22 cellular contexts compared by ENCODE assay signal in genomic region chr20:39181490-39181889, GRCh38.
DNase-seq lines count a peak whose midpoint lies in the region; ATAC-seq, FAIRE-seq and TF ChIP-seq lines count a peak whose summit lies in the region.
"Had no signal": no experiment of that assay in that cellular context is flagged by ENCODE, and none has a peak within 500 bp of the region (broad histone marks: within the 10 kb centered on the region; RNA-seq: fewer than 3 reads in every experiment).

No MANE protein-coding gene starts in this region.

- TF ChIP-seq EP300 in HepG2 (IDR thresholded peaks at IDR 0.05; ENCODE audit: low read depth in 2 of 2, low read length in 2 of 2) (no peak), HepG2 (CRISPR knock-in tag; IDR thresholded peaks at IDR 0.05; ENCODE audit: borderline replicate concordance) (no peak)

- H3K9me3 ChIP-seq in DND-41 (ENCODE audit: insufficient read depth, low read length, severe bottlenecking) (peaks cover 13% of the 10 kb centered on the region), HepG2 (ENCODE audit: low read length) (peaks cover 22% of the 10 kb centered on the region), esophagus squamous epithelium (peaks cover 0 to 11% (median 0%) of the 10 kb centered on the region in 3 donors)

- H3K4me3 ChIP-seq in DND-41 (ENCODE audit: low read depth in 1 of 2, low read length in 2 of 2) (no peak overlapping the region), HepG2 (replicated peaks in 1 of 3; ENCODE audit: insufficient read depth in 1 of 3, low read depth in 2 of 3, low read length in 3 of 3) (no peak overlapping the region), esophagus squamous epithelium (no peak overlapping the region)
- H3K4me3 ChIP-seq: BLaER1 treated with 17β-estradiol and CSF1 and Interleukin-3, amounts not matched to agents 10 nM and 100 nM; GM12878 had no signal

- H3K27ac ChIP-seq in DND-41 (ENCODE audit: low read length), result no peak overlapping the region
- H3K27ac ChIP-seq in HepG2 (ENCODE audit: extremely low read length, insufficient read depth, low read length), result no peak overlapping the region
- H3K27ac ChIP-seq in esophagus squamous epithelium, result no peak overlapping the region
- H3K27ac ChIP-seq: BLaER1 treated with 17β-estradiol and CSF1 and Interleukin-3, amounts not matched to agents 10 nM and 100 nM; C4-2B had no signal

- TF ChIP-seq CTCF in DND-41 (IDR thresholded peaks at IDR 0.05; ENCODE audit: borderline replicate concordance, extremely low read depth, low read length, poor library complexity, severe bottlenecking), result no peak
- TF ChIP-seq CTCF in HepG2 (CRISPR knock-in tag; IDR thresholded peaks at IDR 0.05), result no peak
- no peak for TF ChIP-seq CTCF in esophagus squamous epithelium (IDR thresholded peaks at IDR 0.05)

- no TSS peak for BruUV-seq in HepG2 (replicated peaks; lab: Mats Ljungman, UMichigan)

- no peak for TF ChIP-seq POLR2A in HepG2 (IDR thresholded peaks at IDR 0.05; ENCODE audit: insufficient read depth in 1 of 2, low read depth in 2 of 2, low read length in 2 of 2)
- TF ChIP-seq POLR2A in esophagus squamous epithelium (IDR thresholded peaks at IDR 0.05), result no peak

- 0 out of 2 replicates have a peak overlapping the region, but pooled peaks have one; percentile 3 for H2AFZ ChIP-seq in DND-41 (ENCODE audit: low read depth, low read length)
- no peak overlapping the region for H2AFZ ChIP-seq in HepG2 (ENCODE audit: low read length)

- no peak for TF ChIP-seq RAD21 in HepG2 (CRISPR knock-in tag; IDR thresholded peaks at IDR 0.05)

- no peak overlapping the region for H3K9ac ChIP-seq in DND-41 (ENCODE audit: low read depth, low read length)
- no peak overlapping the region for H3K9ac ChIP-seq in HepG2 (ENCODE audit: insufficient read depth, low read depth, low read length)
- H3K9ac ChIP-seq: BLaER1 treated with 17β-estradiol and CSF1 and Interleukin-3, amounts not matched to agents 10 nM and 100 nM had no signal

- no peak for ATAC-seq in DND-41 (ENCODE audit: insufficient read depth, low read depth)
- peak; percentile 64 for ATAC-seq in HepG2
- no peak for ATAC-seq in left cardiac atrium
- ATAC-seq: CD8-positive, alpha-beta T cell; GM12878 had no signal

- H3K4me2 ChIP-seq in DND-41 (ENCODE audit: insufficient read depth, low read length) (no peak overlapping the region), HepG2 (ENCODE audit: low read depth, low read length) (no peak overlapping the region)
- H3K4me2 ChIP-seq: BLaER1 treated with 17β-estradiol and CSF1 and Interleukin-3, amounts not matched to agents 10 nM and 100 nM had no signal

- H4K20me1 ChIP-seq in DND-41 (ENCODE audit: insufficient read depth, low read length) (no peaks in the 10 kb centered on the region), HepG2 (ENCODE audit: insufficient read depth, low read length) (no peaks in the 10 kb centered on the region)
- H4K20me1 ChIP-seq: BLaER1 treated with 17β-estradiol and CSF1 and Interleukin-3, amounts not matched to agents 10 nM and 100 nM had no signal

- intact Hi-C loops in HepG2 (cut with micrococcal nuclease; ENCODE audit: unreplicated experiment), result no loop called here
- intact Hi-C loops in esophagus squamous epithelium (cut with DNase I), result no loop called here
- intact Hi-C loops in left cardiac atrium (cut with DNase I), result no loop called here

- POLR2A ChIA-PET in HepG2 (lab: Yijun Ruan, JAX), result no interaction called here

- DNase-seq in DND-41 (no peak), HepG2 (ENCODE audit: low spot score) (no peak), HPDE6-E6E7 (ENCODE audit: extremely low spot score) (no peak), esophagus squamous epithelium (lab: John Stamatoyannopoulos, UW) (no peak), left cardiac atrium (no peak)
- DNase-seq: 8988T; AML-193; Caco-2; Calu3; CD4-positive, alpha-beta T cell; CD8-positive, alpha-beta T cell; DMS79 treated with DMSO at 0.1 percent for 48 hours; EL; GDM1 had no signal

- WGBS in HepG2 (ENCODE audit: low lambda C conversion rate), result 4% methylated on average over 2 of the region's 2 CpGs
- 38 to 54% methylated on average over 2 of the region's 2 CpGs for WGBS in esophagus squamous epithelium, 2 donors

- CTCF ChIA-PET in HepG2 (lab: Yijun Ruan, JAX; ENCODE audit: low intra/inter-chr PET ratio, low total read pairs), result no interaction called here

- H3K79me2 ChIP-seq in DND-41 (ENCODE audit: insufficient read depth, low read length) (no peaks in the 10 kb centered on the region), HepG2 (ENCODE audit: insufficient read depth, low read length) (no peaks in the 10 kb centered on the region)

- no peaks in the 10 kb centered on the region for H3K36me3 ChIP-seq in DND-41 (ENCODE audit: insufficient read depth, low read length)
- no peaks in the 10 kb centered on the region for H3K36me3 ChIP-seq in HepG2 (replicated peaks in 1 of 2; ENCODE audit: control insufficient read depth in 1 of 2, insufficient read depth in 2 of 2, low read length in 2 of 2)
- no peaks in the 10 kb centered on the region for H3K36me3 ChIP-seq in esophagus squamous epithelium
- H3K36me3 ChIP-seq: BLaER1 treated with 17β-estradiol and CSF1 and Interleukin-3, amounts not matched to agents 10 nM and 100 nM had no signal

- peak; percentile 77 for FAIRE-seq in islet of Langerhans (lab: Jason Lieb, UNC)
- FAIRE-seq in HepG2 (lab: Jason Lieb, UNC), result no peak
- FAIRE-seq: A204.1, D721Med, GM12878, GM12892, GM18507 had no signal

- H3K27me3 ChIP-seq in DND-41 (ENCODE audit: insufficient read depth, low read length, poor library complexity), result no peaks in the 10 kb centered on the region
- H3K27me3 ChIP-seq in HepG2 (ENCODE audit: control insufficient read depth in 1 of 2, insufficient read depth in 2 of 2, low read length in 2 of 2), result no peaks in the 10 kb centered on the region
- peaks cover 0 to 6% (median 0%) of the 10 kb centered on the region in 4 donors for H3K27me3 ChIP-seq in esophagus squamous epithelium
- H3K27me3 ChIP-seq: BLaER1 treated with 17β-estradiol and CSF1 and Interleukin-3, amounts not matched to agents 10 nM and 100 nM had no signal

- H3K4me1 ChIP-seq in DND-41 (ENCODE audit: insufficient read depth, low read length), result peaks cover under 1% of the 10 kb centered on the region
- peaks cover 8% of the 10 kb centered on the region for H3K4me1 ChIP-seq in HepG2 (ENCODE audit: insufficient read depth, low read length)
- no peaks in the 10 kb centered on the region for H3K4me1 ChIP-seq in esophagus squamous epithelium
- H3K4me1 ChIP-seq: Caco-2 had no signal

- in situ Hi-C loops in HepG2 (cut with HindIII; ENCODE audit: extremely low pct_ligation_motif_present, low pct_unique_long_range_greater_than_20kb), result no loop called here

TF ChIP-seq in HepG2, 621 proteins besides CTCF, POLR2A, EP300 and RAD21 (continues in another document):
- TF ChIP-seq HNF1A (IDR thresholded peaks at IDR 0.05; ENCODE audit: low read depth), result peak; percentile 65
- no peak for TF ChIP-seq HNF1A (CRISPR knock-in tag; IDR thresholded peaks at IDR 0.05; ENCODE audit: borderline replicate concordance)
- TF ChIP-seq ZNF737 (CRISPR knock-in tag; IDR thresholded peaks at IDR 0.05; ENCODE audit: borderline replicate concordance), result no peak
- no peak for TF ChIP-seq ZNF343 (CRISPR knock-in tag; IDR thresholded peaks at IDR 0.05)
- no peak for TF ChIP-seq ZNF562 (CRISPR knock-in tag; IDR thresholded peaks at IDR 0.05; ENCODE audit: borderline replicate concordance)
- TF ChIP-seq ZBTB46 (CRISPR knock-in tag; IDR thresholded peaks at IDR 0.05; ENCODE audit: borderline replicate concordance), result no peak
